In genomic region chr10:100186253-100186780, GRCh38 we compare ENCODE assay signal across 8 cellular contexts. TPM values are rescaled to one million over a fixed set of nuclear protein-coding genes. Genes with fewer than 3 reads are reported as not detected.
A peak's percentile ranks its signal among the peaks of the same experiment; 100 is the strongest.
DNase-seq lines count a peak whose midpoint lies in the region; ATAC-seq, FAIRE-seq and TF ChIP-seq lines count a peak whose summit lies in the region.

No MANE protein-coding gene starts in this region.

- H3K27me3 Mint-ChIP-seq in activated CD8-positive, alpha-beta memory T cell treated with anti-CD3 and anti-CD28 coated beads, Interleukin-2, amount 10 ng/mL, durations not matched to agents 7 days and 5 days = no peaks in the 10 kb centered on the region
- no peaks in the 10 kb centered on the region for H3K27me3 Mint-ChIP-seq in activated T-helper 2 cell treated with anti-CD3 and anti-CD28 coated beads, Interferon-gamma antibody, Interleukin-2, Interleukin-4, amounts not matched to agents 10 μg/mL and 5 μg/mL and 100 μg/mL, durations not matched to agents 14 hours and 24 hours and 36 hours (ENCODE audit: low read depth)

- no peaks in the 10 kb centered on the region for H3K9me3 ChIP-seq in left ventricle myocardium inferior (replicated peaks)

- peak; percentile 73 for ATAC-seq in activated CD8-positive, alpha-beta memory T cell treated with anti-CD3 and anti-CD28 coated beads, Interleukin-2, amount 10 ng/mL, durations not matched to agents 7 days and 5 days
- ATAC-seq in sciatic nerve = peak; percentile 50

- H3K4me1 ChIP-seq in left ventricle myocardium inferior = peaks cover 48% of the 10 kb centered on the region

- CTCF ChIA-PET in activated CD8-positive, alpha-beta memory T cell treated with anti-CD3 and anti-CD28 coated beads, Interleukin-2, amount 10 ng/mL, durations not matched to agents 7 days and 5 days (lab: Charles Lee) = interaction anchor here (2.2 kb wide), 1 partner anchor 10 kb away, joined by 9 read pairs; no protein-coding TSS in a partner anchor

- peak overlapping the region; percentile 87 for H3K27ac ChIP-seq in left ventricle myocardium inferior (replicated peaks)

- peak overlapping the region; percentile 98 for H3K4me3 Mint-ChIP-seq in activated CD8-positive, alpha-beta memory T cell treated with anti-CD3 and anti-CD28 coated beads, Interleukin-2, amount 10 ng/mL, durations not matched to agents 7 days and 5 days
- peak overlapping the region; percentile 99 for H3K4me3 Mint-ChIP-seq in activated T-helper 2 cell treated with anti-CD3 and anti-CD28 coated beads, Interferon-gamma antibody, Interleukin-2, Interleukin-4, amounts not matched to agents 10 μg/mL and 5 μg/mL and 100 μg/mL, durations not matched to agents 14 hours and 24 hours and 36 hours (ENCODE audit: low read depth)

- TF ChIP-seq CTCF in LNCaP clone FGC (IDR thresholded peaks at IDR 0.05; ENCODE audit: control insufficient read depth, extremely low read depth, insufficient read depth) (no peak), left ventricle myocardium inferior (IDR thresholded peaks at IDR 0.05; ENCODE audit: borderline replicate concordance) (no peak)

- H3K27ac Mint-ChIP-seq in activated CD8-positive, alpha-beta memory T cell treated with anti-CD3 and anti-CD28 coated beads, Interleukin-2, amount 10 ng/mL, durations not matched to agents 7 days and 5 days = peak overlapping the region; percentile 96
- peak overlapping the region; percentile 94 for H3K27ac Mint-ChIP-seq in activated T-helper 2 cell treated with anti-CD3 and anti-CD28 coated beads, Interferon-gamma antibody, Interleukin-2, Interleukin-4, amounts not matched to agents 10 μg/mL and 5 μg/mL and 100 μg/mL, durations not matched to agents 14 hours and 24 hours and 36 hours

- peak; percentile 41 for FAIRE-seq in H54 (lab: Jason Lieb, UNC)

- H3K4me3 ChIP-seq in LNCaP clone FGC (ENCODE audit: low read depth, low read length) (peak overlapping the region; percentile 89), left ventricle myocardium inferior (peak overlapping the region; percentile 92)

- H3K36me3 Mint-ChIP-seq in activated CD8-positive, alpha-beta memory T cell treated with anti-CD3 and anti-CD28 coated beads, Interleukin-2, amount 10 ng/mL, durations not matched to agents 7 days and 5 days = peaks cover 47% of the 10 kb centered on the region
- peaks cover 62% of the 10 kb centered on the region for H3K36me3 Mint-ChIP-seq in activated T-helper 2 cell treated with anti-CD3 and anti-CD28 coated beads, Interferon-gamma antibody, Interleukin-2, Interleukin-4, amounts not matched to agents 10 μg/mL and 5 μg/mL and 100 μg/mL, durations not matched to agents 14 hours and 24 hours and 36 hours (ENCODE audit: low read depth)

- DNase-seq in activated CD8-positive, alpha-beta memory T cell treated with anti-CD3 and anti-CD28 coated beads, Interleukin-2, amount 10 ng/mL, durations not matched to agents 7 days and 5 days = no peak
- DNase-seq in activated CD8-positive, alpha-beta memory T cell treated with anti-CD3 and anti-CD28 coated beads for 24 hours = no peak
- DNase-seq in H54 (ENCODE audit: insufficient read length, low spot score) (peak; percentile 16), LNCaP clone FGC (ENCODE audit: low read depth) (no peak), left ventricle myocardium inferior (peak; percentile 52), sciatic nerve (ENCODE audit: low spot score) (no peak), COR-L47 (lab: John Stamatoyannopoulos, UW) (no peak)
- DNase-seq in activated T-helper 2 cell treated with anti-CD3 and anti-CD28 coated beads, Interferon-gamma antibody, Interleukin-2, Interleukin-4, amounts not matched to agents 10 μg/mL and 5 μg/mL and 100 μg/mL, durations not matched to agents 14 hours and 24 hours and 36 hours (ENCODE audit: low spot score) = no peak

- intact Hi-C loops in activated T-helper 2 cell treated with anti-CD3 and anti-CD28 coated beads, Interferon-gamma antibody, Interleukin-2, Interleukin-4, amounts not matched to agents 10 μg/mL and 5 μg/mL and 100 μg/mL, durations not matched to agents 14 hours and 24 hours and 36 hours (cut with micrococcal nuclease) = loop anchor here (1.0 to 5.0 kb wide), 6 partner anchors 18 to 349 kb away; partner anchors contain the start of genes BLOC1S2 and HIF1AN
- intact Hi-C loops in left ventricle myocardium inferior (cut with micrococcal nuclease) (no loop called here), sciatic nerve (cut with DNase I) (no loop called here)

- peaks cover 58% of the 10 kb centered on the region for H3K4me1 Mint-ChIP-seq in activated CD8-positive, alpha-beta memory T cell treated with anti-CD3 and anti-CD28 coated beads, Interleukin-2, amount 10 ng/mL, durations not matched to agents 7 days and 5 days
- peaks cover 61% of the 10 kb centered on the region for H3K4me1 Mint-ChIP-seq in activated T-helper 2 cell treated with anti-CD3 and anti-CD28 coated beads, Interferon-gamma antibody, Interleukin-2, Interleukin-4, amounts not matched to agents 10 μg/mL and 5 μg/mL and 100 μg/mL, durations not matched to agents 14 hours and 24 hours and 36 hours (ENCODE audit: low read depth)

- TF ChIP-seq POLR2A in H54 (IDR thresholded peaks at IDR 0.05; ENCODE audit: low read depth, low read length) = no peak

- H3K27me3 ChIP-seq in left ventricle myocardium inferior (ENCODE audit: low read depth) = no peaks in the 10 kb centered on the region

- H3K36me3 ChIP-seq in left ventricle myocardium inferior = peaks cover 53% of the 10 kb centered on the region

- H3K9me3 Mint-ChIP-seq in activated CD8-positive, alpha-beta memory T cell treated with anti-CD3 and anti-CD28 coated beads, Interleukin-2, amount 10 ng/mL, durations not matched to agents 7 days and 5 days (ENCODE audit: low read depth) = no peaks in the 10 kb centered on the region
- no peaks in the 10 kb centered on the region for H3K9me3 Mint-ChIP-seq in activated T-helper 2 cell treated with anti-CD3 and anti-CD28 coated beads, Interferon-gamma antibody, Interleukin-2, Interleukin-4, amounts not matched to agents 10 μg/mL and 5 μg/mL and 100 μg/mL, durations not matched to agents 14 hours and 24 hours and 36 hours

RNA-seq across cellular contexts. Expression of gene ERLIN1, which starts 0.5 kb away (rescaled TPM):
- total RNA-seq in activated CD8-positive, alpha-beta memory T cell treated with anti-CD3 and anti-CD28 coated beads, Interleukin-2, amount 10 ng/mL, durations not matched to agents 7 days and 5 days = 10 to 100 TPM; 17.2 to 17.5 TPM
- total RNA-seq in activated T-helper 2 cell treated with anti-CD3 and anti-CD28 coated beads, Interferon-gamma antibody, Interleukin-2, Interleukin-4, amounts not matched to agents 10 μg/mL and 5 μg/mL and 100 μg/mL, durations not matched to agents 14 hours and 24 hours and 36 hours = 18.2 and 19.4 TPM in 2 replicates
- total RNA-seq in left ventricle myocardium inferior (8.3 TPM), sciatic nerve (26.3 TPM)

RNA-seq across cellular contexts. Expression of gene CHUK, which starts 43.1 kb away (rescaled TPM):
- total RNA-seq in activated CD8-positive, alpha-beta memory T cell treated with anti-CD3 and anti-CD28 coated beads, Interleukin-2, amount 10 ng/mL, durations not matched to agents 7 days and 5 days = 10 to 100 TPM; 27.4 to 31.6 TPM
- 31.2 and 33.1 TPM in 2 replicates for total RNA-seq in activated T-helper 2 cell treated with anti-CD3 and anti-CD28 coated beads, Interferon-gamma antibody, Interleukin-2, Interleukin-4, amounts not matched to agents 10 μg/mL and 5 μg/mL and 100 μg/mL, durations not matched to agents 14 hours and 24 hours and 36 hours
- 11.0 TPM for total RNA-seq in left ventricle myocardium inferior
- total RNA-seq in sciatic nerve = 22.4 TPM

Comparison
In these comparisons a context has a peak if more than half of its experiments do, and no peak if none do; other contexts are left out.
1. DNase-seq: peak in H54 (single experiment) and left ventricle myocardium inferior (single experiment); none in activated CD8-positive, alpha-beta memory T cell treated with anti-CD3 and anti-CD28 coated beads, Interleukin-2, amount 10 ng/mL, durations not matched to agents 7 days and 5 days (single experiment), activated CD8-positive, alpha-beta memory T cell treated with anti-CD3 and anti-CD28 coated beads for 24 hours (single experiment), LNCaP clone FGC (single experiment), activated T-helper 2 cell treated with anti-CD3 and anti-CD28 coated beads, Interferon-gamma antibody, Interleukin-2, Interleukin-4, amounts not matched to agents 10 μg/mL and 5 μg/mL and 100 μg/mL, durations not matched to agents 14 hours and 24 hours and 36 hours (single experiment), sciatic nerve (single experiment) and COR-L47 (single experiment).